10 cellular contexts compared by ENCODE assay signal in genomic region chr2:85843543-85843942, GRCh38. TPM values are rescaled to one million over a fixed set of nuclear protein-coding genes. Genes with fewer than 3 reads are reported as not detected.
DNase-seq lines count a peak whose midpoint lies in the region; ATAC-seq and TF ChIP-seq lines count a peak whose summit lies in the region.
"Had no signal": no experiment of that assay in that cellular context is flagged by ENCODE, and none has a peak within 500 bp of the region (broad histone marks: within the 10 kb centered on the region; RNA-seq: fewer than 3 reads in every experiment).

No MANE protein-coding gene starts in this region.

- H2BK12ac ChIP-seq in H9 (ENCODE audit: insufficient read length, low read depth, low read length): no peak overlapping the region

- H3K79me1 ChIP-seq in H9 (ENCODE audit: insufficient read depth, low read depth, low read length, poor library complexity, severe bottlenecking): no peaks in the 10 kb centered on the region

- no peaks in the 10 kb centered on the region for H3K27me3 Mint-ChIP-seq in H9 (ENCODE audit: low read depth)
- H3K27me3 Mint-ChIP-seq: dendritic cell treated with granulocyte-macrophage colony-stimulating factor and Interleukin-4, amounts not matched to agents 40 ng/mL and 50 ng/mL, for 4 days had no signal

- no peak overlapping the region for H4K8ac ChIP-seq in H9 (replicated peaks; ENCODE audit: insufficient read length, low read depth, low read length)

- H3K9me3 ChIP-seq in BE2C (no peaks in the 10 kb centered on the region), H9 (ENCODE audit: control insufficient read depth, low read depth, low read length) (no peaks in the 10 kb centered on the region), left lung (peaks cover 0 to 3% of the 10 kb centered on the region in 2 donors)

- ATAC-seq in left lung: peak; percentile 31
- ATAC-seq in GM19351 (IDR thresholded peaks at IDR 0.05; ENCODE audit: unreplicated experiment): no peak

- intact Hi-C loops in left lung (cut with DNase I): no loop called here

- H2AFZ ChIP-seq in H9 (ENCODE audit: low read length): no peak overlapping the region

- no peak overlapping the region for H3K4me3 ChIP-seq in BE2C (ENCODE audit: low read depth, low read length)
- no peak overlapping the region for H3K4me3 ChIP-seq in WI38 (ENCODE audit: low read depth, low read length)
- H3K4me3 ChIP-seq in left lung: no peak overlapping the region

- peaks cover 0 to 3% of the 10 kb centered on the region in 2 experiments; a peak in 2 of 5 replicates for H3K9me3 Mint-ChIP-seq in H9
- H3K9me3 Mint-ChIP-seq: dendritic cell treated with granulocyte-macrophage colony-stimulating factor and Interleukin-4, amounts not matched to agents 40 ng/mL and 50 ng/mL, for 4 days had no signal

- H3K4me1 ChIP-seq in BE2C: no peaks in the 10 kb centered on the region
- H3K4me1 ChIP-seq in H9 (ENCODE audit: insufficient read depth, low read length): no peaks in the 10 kb centered on the region; the same call in 1 of the 2 replicates
- H3K4me1 ChIP-seq in left lung: no peaks in the 10 kb centered on the region

- H3K4me2 ChIP-seq in H9 (ENCODE audit: insufficient read depth, insufficient read length, low read length): no peak overlapping the region

- H4K5ac ChIP-seq in H9 (ENCODE audit: insufficient read length, low read depth, low read length): no peak overlapping the region

- H3K36me3 ChIP-seq in BE2C (no peaks in the 10 kb centered on the region), left lung (peaks cover 0 to 77% of the 10 kb centered on the region in 2 donors)

- 0 out of 4 replicates have a peak, but pooled peaks cover 0 to 2% of the 10 kb centered on the region in 2 experiments for H3K4me1 Mint-ChIP-seq in H9

- no peak overlapping the region for H3K56ac ChIP-seq in H9 (ENCODE audit: insufficient read length, low read depth, low read length)

- no peak overlapping the region for H3K27ac ChIP-seq in H9 (ENCODE audit: insufficient read length, low read depth, low read length)
- no peak overlapping the region for H3K27ac ChIP-seq in left lung

- H4K20me1 ChIP-seq in H9 (ENCODE audit: control insufficient read depth, insufficient read depth, insufficient read length): no peaks in the 10 kb centered on the region

- H3T11ph ChIP-seq in H9 (ENCODE audit: low read length): no peak overlapping the region

- H2BK5ac ChIP-seq in H9 (ENCODE audit: insufficient read length, low read length): no peak overlapping the region

- H3K4me3 Mint-ChIP-seq in H9: no peak overlapping the region
- H3K4me3 Mint-ChIP-seq: dendritic cell treated with granulocyte-macrophage colony-stimulating factor and Interleukin-4, amounts not matched to agents 40 ng/mL and 50 ng/mL, for 4 days had no signal

- H3K23ac ChIP-seq in H9 (ENCODE audit: insufficient read length, low read depth, low read length): no peak overlapping the region

- H3K23me2 ChIP-seq in H9 (ENCODE audit: insufficient read length, low read depth, low read length, poor library complexity, severe bottlenecking): no peaks in the 10 kb centered on the region

- H2AK5ac ChIP-seq in H9 (ENCODE audit: insufficient read length, low read length): no peak overlapping the region

- H3K4ac ChIP-seq in H9 (ENCODE audit: low read depth, low read length): no peak overlapping the region

- no peak overlapping the region for H3K27ac Mint-ChIP-seq in H9
- H3K27ac Mint-ChIP-seq: dendritic cell treated with granulocyte-macrophage colony-stimulating factor and Interleukin-4, amounts not matched to agents 40 ng/mL and 50 ng/mL, for 4 days had no signal

- TF ChIP-seq CTCF in BE2C (IDR thresholded peaks at IDR 0.05; ENCODE audit: low read depth, low read length) (peak; percentile 56), H9 (conservative IDR thresholded peaks at IDR 0.05) (peak; percentile 85), WI38 (IDR thresholded peaks at IDR 0.05; ENCODE audit: low read depth, low read length) (peak; percentile 37; the same call in 1 of the 2 replicates), left lung (IDR thresholded peaks at IDR 0.05) (peak; percentile 17 to 50)

- H3K9ac ChIP-seq in H9 (ENCODE audit: extremely low read depth, insufficient read length, low read length): no peak overlapping the region

- no peak overlapping the region for H2BK20ac ChIP-seq in H9 (ENCODE audit: low read depth, low read length, poor library complexity, severe bottlenecking)

- no peak overlapping the region for H3K14ac ChIP-seq in H9 (ENCODE audit: insufficient read depth, low read length)

- no peak overlapping the region for H4K91ac ChIP-seq in H9 (ENCODE audit: insufficient read length, low read depth, low read length)

- H2BK120ac ChIP-seq in H9 (ENCODE audit: low read depth, low read length, poor library complexity, severe bottlenecking): no peak overlapping the region

- H3K18ac ChIP-seq in H9 (ENCODE audit: insufficient read length, low read depth, low read length): no peak overlapping the region

- H2BK15ac ChIP-seq in H9 (ENCODE audit: low read depth, low read length): no peak overlapping the region

- no CpG with 5 or more reads among the region's 4 CpGs for WGBS in H9 (ENCODE audit: extremely low coverage, insufficient read length, low lambda C conversion rate)

- H3K36me3 Mint-ChIP-seq in H9 (ENCODE audit: insufficient read depth in 1 of 3, low read depth in 3 of 3): peaks cover 0 to 4% (median 1%) of the 10 kb centered on the region in 3 experiments; a peak in 2 of 7 replicates

- H3K79me2 ChIP-seq in H9 (ENCODE audit: insufficient read depth, low read length): no peaks in the 10 kb centered on the region; the same call in 1 of the 2 replicates

- DNase-seq in BE2C (peak; percentile 13), H9 (peak; percentile 47), left lung (no peak), A172 (ENCODE audit: low spot score) (no peak), mucosa of gallbladder (ENCODE audit: low spot score) (no peak), inferior parietal cortex (ENCODE audit: extremely low spot score) (no peak)
- DNase-seq: NCI-H446 treated with DMSO at 0.1 percent for 48 hours had no signal

- H3K27me3 ChIP-seq in BE2C (no peaks in the 10 kb centered on the region), H9 (ENCODE audit: insufficient read depth, low read length) (no peaks in the 10 kb centered on the region), left lung (no peaks in the 10 kb centered on the region)

RNA-seq across cellular contexts. Expression of gene ST3GAL5, which starts 45.2 kb away (rescaled TPM):
- 11.0 TPM for polyA plus RNA-seq in BE2C (2012; ENCODE audit: insufficient read depth, insufficient read length, low read depth)
- 3.3 and 3.9 TPM in 2 replicates for total RNA-seq in H9 (2021)
- total RNA-seq in left lung: 100 to 1,000 TPM in 1 of 2 donors, 10 to 100 TPM in 1; 58.4 to 102 TPM
- 18.7 and 30.0 TPM in 2 replicates for total RNA-seq in A172 (2014; rRNA removed; shearing (Covaris generic))
- total RNA-seq in mucosa of gallbladder: 56.2 TPM

Comparison
In these comparisons a context has a peak if more than half of its experiments do, and no peak if none do; other contexts are left out.
1. DNase-seq: peak in BE2C (single experiment) and H9 (single experiment); none in left lung (0 of 2), A172 (single experiment), mucosa of gallbladder (single experiment) and inferior parietal cortex (single experiment).
2. CTCF ChIP-seq: peak in every context shown above with its lines; median percentile 85 in H9; 56 in BE2C; 37 in WI38; 34 in left lung.